In genomic region chr6:29861521-29862255, GRCh38 we compare ENCODE assay signal across 20 cellular contexts. TPM values are rescaled to one million over a fixed set of nuclear protein-coding genes. Genes with fewer than 3 reads are reported as not detected.
"Had no signal": no experiment of that assay in that cellular context is flagged by ENCODE, and none has a peak within 500 bp of the region (broad histone marks: within the 10 kb centered on the region; RNA-seq: fewer than 3 reads in every experiment).

No MANE protein-coding gene starts in this region.

- H3K4me1 Mint-ChIP-seq: activated B cell treated with CpG ODN at 0.5 μM for 24 hours; activated naive CD4-positive, alpha-beta T cell treated with anti-CD3 and anti-CD28 coated beads, Interleukin-2, amount 10 ng/mL, durations not matched to agents 7 days and 5 days; naive thymus-derived CD8-positive, alpha-beta T cell; stimulated activated memory B cell treated with anti-CD40 and anti-IgM and Interleukin-4, amounts not matched to agents 10 μg/mL and 1 μg/mL and 100 μg/mL, for 72 hours had no signal

- H3K9me3 Mint-ChIP-seq: activated B cell treated with CpG ODN at 0.5 μM for 24 hours; activated CD4-positive, alpha-beta memory T cell treated with anti-CD3 and anti-CD28 coated beads for 36 hours; activated naive CD4-positive, alpha-beta T cell treated with anti-CD3 and anti-CD28 coated beads, Interleukin-2, amount 10 ng/mL, durations not matched to agents 7 days and 5 days; dendritic cell treated with granulocyte-macrophage colony-stimulating factor and Interleukin-4, amounts not matched to agents 40 ng/mL and 50 ng/mL, for 4 days; naive thymus-derived CD8-positive, alpha-beta T cell; stimulated activated memory B cell treated with anti-CD40 and anti-IgM and Interleukin-4, amounts not matched to agents 10 μg/mL and 1 μg/mL and 100 μg/mL, for 72 hours had no signal

- H3K4me3 Mint-ChIP-seq: activated B cell treated with CpG ODN at 0.5 μM for 24 hours; activated CD4-positive, alpha-beta memory T cell treated with anti-CD3 and anti-CD28 coated beads for 36 hours; activated naive CD4-positive, alpha-beta T cell treated with anti-CD3 and anti-CD28 coated beads, Interleukin-2, amount 10 ng/mL, durations not matched to agents 7 days and 5 days; dendritic cell treated with granulocyte-macrophage colony-stimulating factor and Interleukin-4, amounts not matched to agents 40 ng/mL and 50 ng/mL, for 4 days; naive thymus-derived CD8-positive, alpha-beta T cell; stimulated activated memory B cell treated with anti-CD40 and anti-IgM and Interleukin-4, amounts not matched to agents 10 μg/mL and 1 μg/mL and 100 μg/mL, for 72 hours had no signal

- H3K27ac Mint-ChIP-seq: activated B cell treated with CpG ODN at 0.5 μM for 24 hours; activated CD4-positive, alpha-beta memory T cell treated with anti-CD3 and anti-CD28 coated beads for 36 hours; activated naive CD4-positive, alpha-beta T cell treated with anti-CD3 and anti-CD28 coated beads, Interleukin-2, amount 10 ng/mL, durations not matched to agents 7 days and 5 days; dendritic cell treated with granulocyte-macrophage colony-stimulating factor and Interleukin-4, amounts not matched to agents 40 ng/mL and 50 ng/mL, for 4 days; naive thymus-derived CD8-positive, alpha-beta T cell; stimulated activated memory B cell treated with anti-CD40 and anti-IgM and Interleukin-4, amounts not matched to agents 10 μg/mL and 1 μg/mL and 100 μg/mL, for 72 hours had no signal

- ATAC-seq: foreskin keratinocyte; left lung; naive thymus-derived CD8-positive, alpha-beta T cell; stimulated activated memory B cell treated with anti-CD40 and anti-IgM and Interleukin-4, amounts not matched to agents 10 μg/mL and 1 μg/mL and 100 μg/mL, for 72 hours had no signal

- H3K36me3 Mint-ChIP-seq: activated CD4-positive, alpha-beta memory T cell treated with anti-CD3 and anti-CD28 coated beads for 36 hours; activated naive CD4-positive, alpha-beta T cell treated with anti-CD3 and anti-CD28 coated beads, Interleukin-2, amount 10 ng/mL, durations not matched to agents 7 days and 5 days; naive thymus-derived CD8-positive, alpha-beta T cell; stimulated activated memory B cell treated with anti-CD40 and anti-IgM and Interleukin-4, amounts not matched to agents 10 μg/mL and 1 μg/mL and 100 μg/mL, for 72 hours had no signal

- DNase-seq: activated B cell treated with CpG ODN at 0.5 μM for 24 hours; activated CD4-positive, alpha-beta memory T cell treated with anti-CD3 and anti-CD28 coated beads for 36 hours; activated CD4-positive, alpha-beta T cell treated with anti-CD3 and anti-CD28 coated beads for 4 hours; activated effector memory CD4-positive, alpha-beta T cell treated with Interleukin-2 at 50 U/mL for 16 hours; activated naive CD4-positive, alpha-beta T cell treated with anti-CD3 and anti-CD28 coated beads, Interleukin-2, amount 10 ng/mL, durations not matched to agents 7 days and 5 days; activated T-cell treated with anti-CD3 and anti-CD28 coated beads, Interleukin-2, amount 50 U/mL, for 48 hours; amygdala; effector CD4-positive, alpha-beta T cell; foreskin keratinocyte; left lung; naive thymus-derived CD8-positive, alpha-beta T cell; sigmoid colon; stimulated activated CD4-positive, alpha-beta T cell treated with anti-CD3 and anti-CD28 coated beads, Interleukin-15, amount 100 ng/mL, for 24 hours; stomach; T1000 had no signal

RNA-seq across cellular contexts. Expression of gene HLA-G, which starts 34.1 kb away (rescaled TPM):
- total RNA-seq: osteoblast, sigmoid colon, stomach, tibial nerve, urinary bladder had no signal
